In the genomic region with DNA sequence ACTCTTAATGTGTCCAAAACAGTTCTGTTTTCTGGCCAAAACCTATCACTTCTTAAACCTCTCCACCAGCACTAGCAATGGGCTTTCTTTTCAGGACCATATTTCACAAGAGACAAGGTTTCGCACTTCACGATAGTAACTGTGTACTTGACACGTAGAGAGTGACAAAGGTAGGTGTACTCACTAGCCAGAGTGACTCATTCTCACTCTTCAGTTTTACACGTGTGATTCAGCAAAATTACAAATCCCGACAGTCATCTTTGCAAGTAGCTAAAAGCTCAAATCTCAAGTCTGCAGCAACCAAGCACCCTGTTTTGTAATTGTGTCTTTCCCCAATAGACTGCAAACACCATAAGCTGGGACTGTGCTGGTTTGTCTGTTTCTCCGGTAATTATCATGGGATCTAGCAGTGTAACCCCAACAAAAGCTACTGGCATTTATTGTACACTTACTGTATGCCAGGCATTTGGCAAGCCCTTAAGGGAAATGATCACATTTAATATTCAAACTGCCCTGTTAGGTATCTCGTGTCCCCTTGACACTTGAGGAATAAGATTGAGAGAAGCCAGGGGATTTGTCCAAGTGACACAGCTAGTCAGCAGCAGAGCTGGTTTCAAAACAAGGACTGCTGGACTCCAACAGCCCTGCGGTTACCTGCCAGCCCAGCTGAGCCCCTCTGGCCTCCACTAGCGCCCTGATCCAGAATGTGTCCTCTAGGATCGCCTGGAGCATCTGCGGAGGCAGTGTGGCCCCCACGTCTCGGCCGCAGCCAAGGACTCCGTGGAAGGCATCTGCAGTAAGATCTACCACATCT, we compare ENCODE assay signal across 10 cellular contexts. TPM values are rescaled to one million over a fixed set of nuclear protein-coding genes. Genes with fewer than 3 reads are reported as not detected.
A peak's percentile ranks its signal among the peaks of the same experiment; 100 is the strongest.
DNase-seq lines count a peak whose midpoint lies in the region; ATAC-seq and TF ChIP-seq lines count a peak whose summit lies in the region.
"Had no signal": no experiment of that assay in that cellular context is flagged by ENCODE, and none has a peak within 500 bp of the region (broad histone marks: within the 10 kb centered on the region; RNA-seq: fewer than 3 reads in every experiment).

No MANE protein-coding gene starts in this region.

- no peaks in the 10 kb centered on the region for H3K9me3 Mint-ChIP-seq in activated naive CD8-positive, alpha-beta T cell treated with anti-CD3 and anti-CD28 coated beads for 36 hours

- TF ChIP-seq CTCF in gastroesophageal sphincter (IDR thresholded peaks at IDR 0.05) (no peak), thyroid gland (IDR thresholded peaks at IDR 0.05) (no peak)

- H3K27me3 ChIP-seq in BLaER1 treated with 17β-estradiol and CSF1 and Interleukin-3, amounts not matched to agents 10 nM and 100 nM, result no peaks in the 10 kb centered on the region
- H3K27me3 ChIP-seq in gastroesophageal sphincter, result no peaks in the 10 kb centered on the region
- no peaks in the 10 kb centered on the region for H3K27me3 ChIP-seq in thyroid gland

- peak overlapping the region; percentile 46 for H3K27ac Mint-ChIP-seq in activated naive CD8-positive, alpha-beta T cell treated with anti-CD3 and anti-CD28 coated beads for 36 hours

- no peak for ATAC-seq in HG03432 (IDR thresholded peaks at IDR 0.05; ENCODE audit: unreplicated experiment)
- no peak for ATAC-seq in gastroesophageal sphincter

- H3K4me1 ChIP-seq in BLaER1 treated with 17β-estradiol and CSF1 and Interleukin-3, amounts not matched to agents 10 nM and 100 nM, result peaks cover 13 to 57% (median 31%) of the 10 kb centered on the region in 10 experiments
- peaks cover 0 to 20% (median 0%) of the 10 kb centered on the region in 3 donors for H3K4me1 ChIP-seq in gastroesophageal sphincter
- no peaks in the 10 kb centered on the region for H3K4me1 ChIP-seq in thyroid gland
- H3K4me1 ChIP-seq: Caco-2 had no signal

- H3K27ac ChIP-seq in BLaER1 treated with 17β-estradiol and CSF1 and Interleukin-3, amounts not matched to agents 10 nM and 100 nM, result peak overlapping the region in 8 of 11 experiments; percentile 5 to 87 (median 74); a peak in 10 of 22 replicates
- H3K27ac ChIP-seq in gastroesophageal sphincter (peak overlapping the region in 1 of 4 donors; percentile 7), thyroid gland (no peak overlapping the region)
- H3K27ac ChIP-seq: KMS-11 had no signal

- H3K27me3 Mint-ChIP-seq in activated naive CD8-positive, alpha-beta T cell treated with anti-CD3 and anti-CD28 coated beads for 36 hours, result no peaks in the 10 kb centered on the region

- H3K9ac ChIP-seq in BLaER1 treated with 17β-estradiol and CSF1 and Interleukin-3, amounts not matched to agents 10 nM and 100 nM, result peak overlapping the region in 6 of 11 experiments; percentile 1 to 65 (median 44); a peak in 8 of 22 replicates
- H3K9ac ChIP-seq: KMS-11 had no signal

- no peak overlapping the region for H3K4me3 Mint-ChIP-seq in activated naive CD8-positive, alpha-beta T cell treated with anti-CD3 and anti-CD28 coated beads for 36 hours

- peaks cover 5% of the 10 kb centered on the region for H3K36me3 Mint-ChIP-seq in activated naive CD8-positive, alpha-beta T cell treated with anti-CD3 and anti-CD28 coated beads for 36 hours

- peaks cover 3% of the 10 kb centered on the region for H3K4me1 Mint-ChIP-seq in activated naive CD8-positive, alpha-beta T cell treated with anti-CD3 and anti-CD28 coated beads for 36 hours

- peak; percentile 28 for DNase-seq in HT1080 (ENCODE audit: low read depth)
- no peak for DNase-seq in activated naive CD8-positive, alpha-beta T cell treated with anti-CD3 and anti-CD28 coated beads for 36 hours
- DNase-seq in inferior parietal cortex (ENCODE audit: extremely low spot score), result peak; percentile 73
- DNase-seq in NCI-H2227 (lab: John Stamatoyannopoulos, UW; ENCODE audit: unreplicated experiment), result no peak
- DNase-seq in thyroid gland, result no peak
- DNase-seq: Caco-2 had no signal

- H4K20me1 ChIP-seq in BLaER1 treated with 17β-estradiol and CSF1 and Interleukin-3, amounts not matched to agents 10 nM and 100 nM, result peaks cover 0 to 58% (median 28%) of the 10 kb centered on the region in 11 experiments; a peak in 17 of 22 replicates

- H3K4me2 ChIP-seq in BLaER1 treated with 17β-estradiol and CSF1 and Interleukin-3, amounts not matched to agents 10 nM and 100 nM, result peak overlapping the region in 3 of 11 experiments; percentile 60 to 76 (median 72); a peak in 6 of 22 replicates
- H3K4me2 ChIP-seq: KMS-11 had no signal

- no peaks in the 10 kb centered on the region for H3K9me3 ChIP-seq in BLaER1 treated with 17β-estradiol and CSF1 and Interleukin-3, amounts not matched to agents 10 nM and 100 nM (replicated peaks in 1 of 11)
- H3K9me3 ChIP-seq in gastroesophageal sphincter, result no peaks in the 10 kb centered on the region
- no peaks in the 10 kb centered on the region for H3K9me3 ChIP-seq in thyroid gland
- H3K9me3 ChIP-seq: Caco-2 had no signal

- TF ChIP-seq EP300 in gastroesophageal sphincter (IDR thresholded peaks at IDR 0.05), result no peak

- H3K36me3 ChIP-seq in BLaER1 treated with 17β-estradiol and CSF1 and Interleukin-3, amounts not matched to agents 10 nM and 100 nM, result peaks cover 95 to 100% (median 98%) of the 10 kb centered on the region in 11 experiments
- H3K36me3 ChIP-seq in gastroesophageal sphincter, result peaks cover 0 to 100% of the 10 kb centered on the region in 2 donors
- peaks cover 93 to 98% of the 10 kb centered on the region in 2 donors for H3K36me3 ChIP-seq in thyroid gland

- no peak overlapping the region for H3K4me3 ChIP-seq in BLaER1 treated with 17β-estradiol and CSF1 and Interleukin-3, amounts not matched to agents 10 nM and 100 nM
- H3K4me3 ChIP-seq in gastroesophageal sphincter, result no peak overlapping the region
- no peak overlapping the region for H3K4me3 ChIP-seq in thyroid gland (replicated peaks in 1 of 3)

- no peak for TF ChIP-seq POLR2A in gastroesophageal sphincter (IDR thresholded peaks at IDR 0.05)
- TF ChIP-seq POLR2A in thyroid gland (IDR thresholded peaks at IDR 0.05), result no peak

- WGBS in gastroesophageal sphincter (ENCODE audit: low coverage in 1 of 2), 2 donors, result 71% methylated on average over 11 of the region's 15 CpGs; no CpG with 5 or more reads in 1 of the 2 donors
- WGBS in thyroid gland, 2 donors, result 94 to 95% methylated on average over 15 of the region's 15 CpGs

- intact Hi-C loops in thyroid gland (cut with DNase I), result no loop called here

RNA-seq across cellular contexts. Expression of a gene that starts 9.9 kb away (rescaled TPM):
- 12.4 and 17.7 TPM in 2 replicates for total RNA-seq in HT1080 (2014; rRNA removed; shearing (Covaris generic))
- 32.3 and 36.5 TPM in 2 replicates for polyA plus RNA-seq in HT1080 (2015; cell fraction: cytosol; rRNA removed)
- polyA plus RNA-seq in HT1080 (2015; cell fraction: nucleus; rRNA removed), result 25.4 and 27.3 TPM in 2 replicates
- 10 to 100 TPM; 28.4 to 30.2 TPM for total RNA-seq in activated naive CD8-positive, alpha-beta T cell treated with anti-CD3 and anti-CD28 coated beads for 36 hours
- total RNA-seq in gastroesophageal sphincter (10 to 100 TPM; 21.5 to 45.3 (median 39.2) TPM), thyroid gland (10 to 100 TPM; 28.1 to 63.6 (median 49.1) TPM)

RNA-seq across cellular contexts. Expression of a gene that starts 27.6 kb away (rescaled TPM):
- total RNA-seq in HT1080 (2014; rRNA removed; shearing (Covaris generic)), result 13.6 and 18.0 TPM in 2 replicates
- polyA plus RNA-seq in HT1080 (2015; cell fraction: cytosol; rRNA removed), result 10.1 and 10.5 TPM in 2 replicates
- polyA plus RNA-seq in HT1080 (2015; cell fraction: nucleus; rRNA removed), result 35.0 and 42.8 TPM in 2 replicates
- total RNA-seq in activated naive CD8-positive, alpha-beta T cell treated with anti-CD3 and anti-CD28 coated beads for 36 hours, result 10 to 100 TPM; 28.0 to 29.0 TPM
- 10 to 100 TPM in 3 of 4 donors, 1 to 10 TPM in 1; 7.5 to 17.9 (median 16.5) TPM for total RNA-seq in gastroesophageal sphincter
- total RNA-seq in thyroid gland, result 10 to 100 TPM; 18.1 to 31.6 (median 25.6) TPM

RNA-seq across cellular contexts. Expression of a gene that starts 32.4 kb away (rescaled TPM):
- total RNA-seq in HT1080 (2014; rRNA removed; shearing (Covaris generic)), result 0.16 TPM in 1 of 2 replicates, not detected in the other
- polyA plus RNA-seq in HT1080 (2015; cell fraction: cytosol; rRNA removed), result 0.75 and 0.85 TPM in 2 replicates
- polyA plus RNA-seq in HT1080 (2015; cell fraction: nucleus; rRNA removed), result 0.65 and 0.87 TPM in 2 replicates
- 1 to 10 TPM; 5.9 to 6.2 TPM for total RNA-seq in activated naive CD8-positive, alpha-beta T cell treated with anti-CD3 and anti-CD28 coated beads for 36 hours
- total RNA-seq in gastroesophageal sphincter, result 100 to 1,000 TPM in 3 of 4 donors, 10 to 100 TPM in 1; 45.6 to 456 (median 177) TPM
- 100 to 1,000 TPM in 1 of 4 donors, 10 to 100 TPM in 3; 22.7 to 260 (median 70.1) TPM for total RNA-seq in thyroid gland

RNA-seq across cellular contexts. Expression of a gene that starts 53.2 kb away (rescaled TPM):
- total RNA-seq in HT1080 (2014; rRNA removed; shearing (Covaris generic)), result 84.1 and 115 TPM in 2 replicates
- polyA plus RNA-seq in HT1080 (2015; cell fraction: cytosol; rRNA removed), result 137 and 144 TPM in 2 replicates
- 282 and 323 TPM in 2 replicates for polyA plus RNA-seq in HT1080 (2015; cell fraction: nucleus; rRNA removed)
- 10 to 100 TPM; 45.2 to 45.7 TPM for total RNA-seq in activated naive CD8-positive, alpha-beta T cell treated with anti-CD3 and anti-CD28 coated beads for 36 hours
- total RNA-seq in gastroesophageal sphincter (10 to 100 TPM; 36.4 to 73.0 (median 56.6) TPM), thyroid gland (100 to 1,000 TPM in 1 of 4 donors, 10 to 100 TPM in 3; 42.7 to 103 (median 51.3) TPM)

RNA-seq across cellular contexts. Expression of a gene that starts 53.4 kb away (rescaled TPM):
- total RNA-seq in HT1080 (2014; rRNA removed; shearing (Covaris generic)), result 1.3 and 2.1 TPM in 2 replicates
- 1.8 and 3.0 TPM in 2 replicates for polyA plus RNA-seq in HT1080 (2015; cell fraction: cytosol; rRNA removed)
- 5.5 and 9.3 TPM in 2 replicates for polyA plus RNA-seq in HT1080 (2015; cell fraction: nucleus; rRNA removed)
- total RNA-seq in activated naive CD8-positive, alpha-beta T cell treated with anti-CD3 and anti-CD28 coated beads for 36 hours, result 1 to 10 TPM; 2.5 to 3.1 TPM
- total RNA-seq in gastroesophageal sphincter, result 10 to 100 TPM in 3 of 4 donors, 1 to 10 TPM in 1; 2.2 to 26.4 (median 17.0) TPM
- total RNA-seq in thyroid gland, result 10 to 100 TPM; 12.6 to 17.4 (median 16.1) TPM

Comparison
In these comparisons a context has a peak if more than half of its experiments do, and no peak if none do; other contexts are left out.
1. H3K27ac ChIP-seq: peak in BLaER1 treated with 17β-estradiol and CSF1 and Interleukin-3, amounts not matched to agents 10 nM and 100 nM (8 of 11); none in thyroid gland (0 of 3).
2. DNase-seq: peak in HT1080 (single experiment) and inferior parietal cortex (single experiment); none in activated naive CD8-positive, alpha-beta T cell treated with anti-CD3 and anti-CD28 coated beads for 36 hours (single experiment), NCI-H2227 (single experiment) and thyroid gland (0 of 2).